8 cellular contexts compared by ENCODE assay signal in the genomic region with DNA sequence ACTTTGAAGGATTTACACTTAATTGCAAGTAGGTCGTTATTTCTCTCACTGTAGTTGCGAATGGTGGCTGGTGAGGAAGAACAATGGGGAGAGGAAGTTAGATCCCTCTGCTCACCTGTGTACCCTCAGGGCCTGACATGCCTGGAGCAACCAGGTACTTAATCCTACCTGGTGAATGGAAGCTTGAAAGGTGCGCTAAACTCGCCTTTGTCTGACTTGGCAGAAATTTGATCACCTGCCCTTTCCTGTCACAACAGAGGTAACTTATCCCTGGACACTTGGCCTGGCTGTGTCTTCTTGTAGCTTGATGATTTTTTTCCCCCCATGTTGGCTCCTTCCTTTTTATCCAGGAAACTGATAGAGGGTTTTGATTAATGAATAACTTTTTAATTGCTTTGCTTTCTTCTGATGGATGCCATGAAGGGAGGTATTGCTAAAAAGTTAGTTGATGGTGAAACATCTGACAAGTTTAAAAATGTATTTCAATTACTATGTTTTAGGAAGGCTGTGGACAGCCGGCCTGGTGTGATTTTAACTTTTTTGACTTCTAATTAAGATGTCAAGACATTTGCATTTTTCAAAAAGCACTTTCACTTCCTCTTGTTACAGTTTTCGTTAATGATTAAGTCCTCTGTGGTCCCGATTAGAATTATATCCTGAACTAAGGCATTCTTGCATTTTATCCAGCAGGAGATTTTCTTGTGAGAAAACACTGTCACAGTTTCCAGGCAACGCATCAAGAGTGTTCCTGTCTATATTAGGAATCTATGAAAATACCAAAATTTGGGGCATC. TPM values are rescaled to one million over a fixed set of nuclear protein-coding genes. Genes with fewer than 3 reads are reported as not detected.
DNase-seq lines count a peak whose midpoint lies in the region; ATAC-seq, FAIRE-seq and TF ChIP-seq lines count a peak whose summit lies in the region.

No MANE protein-coding gene starts in this region.

- POLR2A ChIA-PET in CD4-positive, alpha-beta memory T cell (lab: Charles Lee; ENCODE audit: partially characterized antibody) = no interaction called here

- peaks cover 11 to 29% (median 15%) of the 10 kb centered on the region in 4 donors for H3K4me1 Mint-ChIP-seq in CD4-positive, alpha-beta memory T cell

- H3K9me3 Mint-ChIP-seq in CD4-positive, alpha-beta memory T cell = peaks cover 0 to 2% (median 0%) of the 10 kb centered on the region in 8 donors

- intact Hi-C loops in CD4-positive, alpha-beta memory T cell (cut with micrococcal nuclease) = no loop called here

- no peaks in the 10 kb centered on the region for H3K27me3 ChIP-seq in bronchial epithelial cell (ENCODE audit: control insufficient read depth, insufficient read depth, low read length)
- H3K27me3 ChIP-seq in CD4-positive, alpha-beta memory T cell (ENCODE audit: insufficient read depth, low read length) = no peaks in the 10 kb centered on the region

- H3K27ac Mint-ChIP-seq in CD4-positive, alpha-beta memory T cell = peak overlapping the region in 2 of 7 donors; percentile 33 to 45

- no peaks in the 10 kb centered on the region for H3K36me3 ChIP-seq in bronchial epithelial cell (ENCODE audit: control insufficient read depth, insufficient read depth, low read length)
- H3K36me3 ChIP-seq in CD4-positive, alpha-beta memory T cell (ENCODE audit: insufficient read depth, low read length) = no peaks in the 10 kb centered on the region

- H3K27ac ChIP-seq in CD4-positive, alpha-beta memory T cell (ENCODE audit: low read depth, low read length) = no peak overlapping the region

- H3K27me3 Mint-ChIP-seq in CD4-positive, alpha-beta memory T cell = no peaks in the 10 kb centered on the region

- peak; percentile 50 for DNase-seq in ACHN
- DNase-seq in bronchial epithelial cell (ENCODE audit: low read depth) = peak; percentile 75
- no peak for DNase-seq in RPMI8226
- no peak for DNase-seq in NCI-H2227 treated with DMSO at 0.1 percent for 48 hours (lab: John Stamatoyannopoulos, UW)
- no peak for DNase-seq in GM10266 (ENCODE audit: extremely low spot score)
- DNase-seq in CD4-positive, alpha-beta memory T cell = no peak

- no peak overlapping the region for H3K4me3 Mint-ChIP-seq in CD4-positive, alpha-beta memory T cell

- H3K4me1 ChIP-seq in CD4-positive, alpha-beta memory T cell (ENCODE audit: insufficient read depth, low read length) = no peaks in the 10 kb centered on the region

- no peaks in the 10 kb centered on the region for H3K9me3 ChIP-seq in CD4-positive, alpha-beta memory T cell (ENCODE audit: control insufficient read depth in 1 of 2, low read length in 2 of 2)

- CTCF ChIA-PET in CD4-positive, alpha-beta memory T cell (lab: Charles Lee; ENCODE audit: partially characterized antibody) = no interaction called here

- TF ChIP-seq CTCF in bronchial epithelial cell (IDR thresholded peaks at IDR 0.05; ENCODE audit: insufficient read depth, low read length, severe bottlenecking) = no peak
- no peak for TF ChIP-seq CTCF in GM10266 (IDR thresholded peaks at IDR 0.05; ENCODE audit: control insufficient read depth, insufficient read depth, low read depth, missing control alignments)

- ATAC-seq in GM19467 (IDR thresholded peaks at IDR 0.05; ENCODE audit: unreplicated experiment) (peak; percentile 68), HG03342 (IDR thresholded peaks at IDR 0.05; ENCODE audit: unreplicated experiment) (peak; percentile 74)

- no peak overlapping the region for H3K4me3 ChIP-seq in bronchial epithelial cell (ENCODE audit: low read depth, low read length)
- H3K4me3 ChIP-seq in CD4-positive, alpha-beta memory T cell (ENCODE audit: low read length in 2 of 2) = no peak overlapping the region

- FAIRE-seq in bronchial epithelial cell (lab: Jason Lieb, UNC) = no peak

- in situ Hi-C loops in ACHN (cut with HindIII; ENCODE audit: low pct_ligation_motif_present, low pct_unique_long_range_greater_than_20kb, low sequenced_read_pairs) = no loop called here

- H3K36me3 Mint-ChIP-seq in CD4-positive, alpha-beta memory T cell = no peaks in the 10 kb centered on the region

RNA-seq across cellular contexts. Expression of gene SGPP2, which starts 9.2 kb away (rescaled TPM):
- total RNA-seq in bronchial epithelial cell = 9.7 and 40.1 TPM in 2 replicates
- 1 to 10 TPM; 8.8 to 9.9 TPM for total RNA-seq in CD4-positive, alpha-beta memory T cell
- polyA plus RNA-seq in CD4-positive, alpha-beta memory T cell = 1 to 10 TPM; 2.1 to 2.2 TPM

Comparison
In these comparisons a context has a peak if more than half of its experiments do, and no peak if none do; other contexts are left out.
1. DNase-seq: peak in ACHN (single experiment) and bronchial epithelial cell (single experiment); none in RPMI8226 (single experiment), NCI-H2227 treated with DMSO at 0.1 percent for 48 hours (single experiment), GM10266 (single experiment) and CD4-positive, alpha-beta memory T cell (0 of 5).